In genomic region chr11:131504199-131504949, GRCh38 we compare ENCODE assay signal across 11 cellular contexts.
A peak's percentile ranks its signal among the peaks of the same experiment; 100 is the strongest.
DNase-seq lines count a peak whose midpoint lies in the region; ATAC-seq lines count a peak whose summit lies in the region.
"Had no signal": no experiment of that assay in that cellular context is flagged by ENCODE, and none has a peak within 500 bp of the region (broad histone marks: within the 10 kb centered on the region; RNA-seq: fewer than 3 reads in every experiment).

No MANE protein-coding gene starts in this region.

- H3K4me1 Mint-ChIP-seq in activated CD8-positive, alpha-beta memory T cell treated with anti-CD3 and anti-CD28 coated beads, Interleukin-2, amount 10 ng/mL, durations not matched to agents 7 days and 5 days: no peaks in the 10 kb centered on the region
- no peaks in the 10 kb centered on the region for H3K4me1 Mint-ChIP-seq in CD4-positive, alpha-beta memory T cell

- intact Hi-C loops in CD4-positive, alpha-beta memory T cell (cut with micrococcal nuclease): no loop called here

- DNase-seq in NCI-H2171 treated with DMSO at 0.1 percent for 48 hours (lab: John Stamatoyannopoulos, UW) (peak; percentile 11), NCI-H2171 (lab: John Stamatoyannopoulos, UW) (no peak), amygdala (lab: John Stamatoyannopoulos, UW) (peak in 51 of 56 donors; percentile 20 to 83 (median 57)), hypothalamus (lab: John Stamatoyannopoulos, UW) (peak in 36 of 51 donors; percentile 12 to 76 (median 48)), substantia nigra (lab: John Stamatoyannopoulos, UW) (peak in 37 of 49 donors; percentile 14 to 74 (median 56))
- DNase-seq in activated CD8-positive, alpha-beta memory T cell treated with anti-CD3 and anti-CD28 coated beads, Interleukin-2, amount 10 ng/mL, durations not matched to agents 7 days and 5 days: no peak
- DNase-seq in CD4-positive, alpha-beta memory T cell: no peak
- DNase-seq: ACHN had no signal

- POLR2A ChIA-PET in CD4-positive, alpha-beta memory T cell (lab: Charles Lee; ENCODE audit: partially characterized antibody): no interaction called here

- H3K36me3 ChIP-seq in CD4-positive, alpha-beta memory T cell (ENCODE audit: insufficient read depth, low read length): no peaks in the 10 kb centered on the region
- H3K36me3 ChIP-seq: HAP-1, thyroid gland had no signal

- ATAC-seq in activated CD8-positive, alpha-beta memory T cell treated with anti-CD3 and anti-CD28 coated beads, Interleukin-2, amount 10 ng/mL, durations not matched to agents 7 days and 5 days: no peak
- ATAC-seq in GM19452 (IDR thresholded peaks at IDR 0.05; ENCODE audit: unreplicated experiment): no peak

- H3K27ac ChIP-seq in substantia nigra (ENCODE audit: low read depth, low read length, poor library complexity, severe bottlenecking): peak overlapping the region; percentile 33
- no peak overlapping the region for H3K27ac ChIP-seq in CD4-positive, alpha-beta memory T cell (ENCODE audit: low read depth, low read length)
- H3K27ac ChIP-seq: thyroid gland had no signal

- H3K27ac Mint-ChIP-seq in activated CD8-positive, alpha-beta memory T cell treated with anti-CD3 and anti-CD28 coated beads, Interleukin-2, amount 10 ng/mL, durations not matched to agents 7 days and 5 days: no peak overlapping the region
- H3K27ac Mint-ChIP-seq in CD4-positive, alpha-beta memory T cell: no peak overlapping the region

- peaks cover 3% of the 10 kb centered on the region for H3K9me3 Mint-ChIP-seq in activated CD8-positive, alpha-beta memory T cell treated with anti-CD3 and anti-CD28 coated beads, Interleukin-2, amount 10 ng/mL, durations not matched to agents 7 days and 5 days (ENCODE audit: low read depth)
- peaks cover 0 to 22% (median 4%) of the 10 kb centered on the region in 8 donors for H3K9me3 Mint-ChIP-seq in CD4-positive, alpha-beta memory T cell

- H3K27me3 ChIP-seq in CD4-positive, alpha-beta memory T cell (ENCODE audit: insufficient read depth, low read length): no peaks in the 10 kb centered on the region
- H3K27me3 ChIP-seq: thyroid gland had no signal

- no peak overlapping the region for H3K4me3 Mint-ChIP-seq in activated CD8-positive, alpha-beta memory T cell treated with anti-CD3 and anti-CD28 coated beads, Interleukin-2, amount 10 ng/mL, durations not matched to agents 7 days and 5 days
- H3K4me3 Mint-ChIP-seq in CD4-positive, alpha-beta memory T cell: no peak overlapping the region

- CTCF ChIA-PET in activated CD8-positive, alpha-beta memory T cell treated with anti-CD3 and anti-CD28 coated beads, Interleukin-2, amount 10 ng/mL, durations not matched to agents 7 days and 5 days (lab: Charles Lee): no interaction called here
- CTCF ChIA-PET in CD4-positive, alpha-beta memory T cell (lab: Charles Lee; ENCODE audit: partially characterized antibody): no interaction called here

- H3K4me1 ChIP-seq in CD4-positive, alpha-beta memory T cell (ENCODE audit: insufficient read depth, low read length): no peaks in the 10 kb centered on the region
- H3K4me1 ChIP-seq: HAP-1, thyroid gland had no signal

- no peaks in the 10 kb centered on the region for H3K36me3 Mint-ChIP-seq in activated CD8-positive, alpha-beta memory T cell treated with anti-CD3 and anti-CD28 coated beads, Interleukin-2, amount 10 ng/mL, durations not matched to agents 7 days and 5 days
- H3K36me3 Mint-ChIP-seq in CD4-positive, alpha-beta memory T cell: no peaks in the 10 kb centered on the region

- no peaks in the 10 kb centered on the region for H3K9me3 ChIP-seq in CD4-positive, alpha-beta memory T cell (ENCODE audit: control insufficient read depth in 1 of 2, low read length in 2 of 2)
- H3K9me3 ChIP-seq: HAP-1, thyroid gland had no signal

- no peaks in the 10 kb centered on the region for H3K27me3 Mint-ChIP-seq in activated CD8-positive, alpha-beta memory T cell treated with anti-CD3 and anti-CD28 coated beads, Interleukin-2, amount 10 ng/mL, durations not matched to agents 7 days and 5 days
- peaks cover 0 to 3% of the 10 kb centered on the region in 2 donors for H3K27me3 Mint-ChIP-seq in CD4-positive, alpha-beta memory T cell

- no peak overlapping the region for H3K4me3 ChIP-seq in CD4-positive, alpha-beta memory T cell (ENCODE audit: low read length in 2 of 2)
- H3K4me3 ChIP-seq: HAP-1, thyroid gland had no signal

Comparison
In these comparisons a context has a peak if more than half of its experiments do, and no peak if none do; other contexts are left out.
1. DNase-seq: peak in NCI-H2171 treated with DMSO at 0.1 percent for 48 hours (single experiment), amygdala (51 of 56), hypothalamus (36 of 51) and substantia nigra (37 of 49); none in NCI-H2171 (single experiment), activated CD8-positive, alpha-beta memory T cell treated with anti-CD3 and anti-CD28 coated beads, Interleukin-2, amount 10 ng/mL, durations not matched to agents 7 days and 5 days (single experiment) and CD4-positive, alpha-beta memory T cell (0 of 5).